ENCODE assay signal across 1 cellular context in the genomic region with DNA sequence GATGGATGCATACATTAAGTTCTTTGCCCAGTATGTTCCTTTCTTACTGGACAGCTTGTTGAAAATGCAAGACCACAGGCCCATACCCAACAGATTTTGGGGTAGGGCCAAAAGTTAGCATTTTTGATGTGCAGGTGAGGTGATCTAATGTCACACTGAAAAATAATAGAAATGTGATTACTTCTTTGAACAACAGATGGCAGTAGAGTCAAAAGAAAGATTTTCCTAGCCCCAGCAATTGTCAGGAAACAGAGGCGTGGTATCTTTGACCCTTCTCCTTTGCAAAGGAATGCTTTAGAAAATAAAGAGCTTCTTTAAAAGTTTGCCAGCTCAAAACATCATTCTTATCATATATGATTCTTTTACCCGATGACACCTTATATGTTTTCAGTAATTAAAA.
TF ChIP-seq lines count a peak whose summit lies in the region.

No MANE protein-coding gene starts in this region.

TF ChIP-seq in H1, 55 proteins besides CTCF, POLR2A, EP300 and RAD21 (continued from another document):
- TF ChIP-seq E2F6 (IDR thresholded peaks at IDR 0.05): no peak
- TF ChIP-seq RNF2 (IDR thresholded peaks at IDR 0.05; ENCODE audit: borderline replicate concordance, low read depth, low read length, missing control alignments, poor library complexity, severe bottlenecking): no peak
- TF ChIP-seq CEBPB (IDR thresholded peaks at IDR 0.05; ENCODE audit: low read depth, low read length): no peak
- no peak for TF ChIP-seq CTBP2 (IDR thresholded peaks at IDR 0.05; ENCODE audit: borderline replicate concordance, insufficient read depth, insufficient read length, low read length)
- no peak for TF ChIP-seq SAP30 (IDR thresholded peaks at IDR 0.05; ENCODE audit: insufficient read depth, insufficient replicate concordance, low read length)
- TF ChIP-seq, protein P1, sequence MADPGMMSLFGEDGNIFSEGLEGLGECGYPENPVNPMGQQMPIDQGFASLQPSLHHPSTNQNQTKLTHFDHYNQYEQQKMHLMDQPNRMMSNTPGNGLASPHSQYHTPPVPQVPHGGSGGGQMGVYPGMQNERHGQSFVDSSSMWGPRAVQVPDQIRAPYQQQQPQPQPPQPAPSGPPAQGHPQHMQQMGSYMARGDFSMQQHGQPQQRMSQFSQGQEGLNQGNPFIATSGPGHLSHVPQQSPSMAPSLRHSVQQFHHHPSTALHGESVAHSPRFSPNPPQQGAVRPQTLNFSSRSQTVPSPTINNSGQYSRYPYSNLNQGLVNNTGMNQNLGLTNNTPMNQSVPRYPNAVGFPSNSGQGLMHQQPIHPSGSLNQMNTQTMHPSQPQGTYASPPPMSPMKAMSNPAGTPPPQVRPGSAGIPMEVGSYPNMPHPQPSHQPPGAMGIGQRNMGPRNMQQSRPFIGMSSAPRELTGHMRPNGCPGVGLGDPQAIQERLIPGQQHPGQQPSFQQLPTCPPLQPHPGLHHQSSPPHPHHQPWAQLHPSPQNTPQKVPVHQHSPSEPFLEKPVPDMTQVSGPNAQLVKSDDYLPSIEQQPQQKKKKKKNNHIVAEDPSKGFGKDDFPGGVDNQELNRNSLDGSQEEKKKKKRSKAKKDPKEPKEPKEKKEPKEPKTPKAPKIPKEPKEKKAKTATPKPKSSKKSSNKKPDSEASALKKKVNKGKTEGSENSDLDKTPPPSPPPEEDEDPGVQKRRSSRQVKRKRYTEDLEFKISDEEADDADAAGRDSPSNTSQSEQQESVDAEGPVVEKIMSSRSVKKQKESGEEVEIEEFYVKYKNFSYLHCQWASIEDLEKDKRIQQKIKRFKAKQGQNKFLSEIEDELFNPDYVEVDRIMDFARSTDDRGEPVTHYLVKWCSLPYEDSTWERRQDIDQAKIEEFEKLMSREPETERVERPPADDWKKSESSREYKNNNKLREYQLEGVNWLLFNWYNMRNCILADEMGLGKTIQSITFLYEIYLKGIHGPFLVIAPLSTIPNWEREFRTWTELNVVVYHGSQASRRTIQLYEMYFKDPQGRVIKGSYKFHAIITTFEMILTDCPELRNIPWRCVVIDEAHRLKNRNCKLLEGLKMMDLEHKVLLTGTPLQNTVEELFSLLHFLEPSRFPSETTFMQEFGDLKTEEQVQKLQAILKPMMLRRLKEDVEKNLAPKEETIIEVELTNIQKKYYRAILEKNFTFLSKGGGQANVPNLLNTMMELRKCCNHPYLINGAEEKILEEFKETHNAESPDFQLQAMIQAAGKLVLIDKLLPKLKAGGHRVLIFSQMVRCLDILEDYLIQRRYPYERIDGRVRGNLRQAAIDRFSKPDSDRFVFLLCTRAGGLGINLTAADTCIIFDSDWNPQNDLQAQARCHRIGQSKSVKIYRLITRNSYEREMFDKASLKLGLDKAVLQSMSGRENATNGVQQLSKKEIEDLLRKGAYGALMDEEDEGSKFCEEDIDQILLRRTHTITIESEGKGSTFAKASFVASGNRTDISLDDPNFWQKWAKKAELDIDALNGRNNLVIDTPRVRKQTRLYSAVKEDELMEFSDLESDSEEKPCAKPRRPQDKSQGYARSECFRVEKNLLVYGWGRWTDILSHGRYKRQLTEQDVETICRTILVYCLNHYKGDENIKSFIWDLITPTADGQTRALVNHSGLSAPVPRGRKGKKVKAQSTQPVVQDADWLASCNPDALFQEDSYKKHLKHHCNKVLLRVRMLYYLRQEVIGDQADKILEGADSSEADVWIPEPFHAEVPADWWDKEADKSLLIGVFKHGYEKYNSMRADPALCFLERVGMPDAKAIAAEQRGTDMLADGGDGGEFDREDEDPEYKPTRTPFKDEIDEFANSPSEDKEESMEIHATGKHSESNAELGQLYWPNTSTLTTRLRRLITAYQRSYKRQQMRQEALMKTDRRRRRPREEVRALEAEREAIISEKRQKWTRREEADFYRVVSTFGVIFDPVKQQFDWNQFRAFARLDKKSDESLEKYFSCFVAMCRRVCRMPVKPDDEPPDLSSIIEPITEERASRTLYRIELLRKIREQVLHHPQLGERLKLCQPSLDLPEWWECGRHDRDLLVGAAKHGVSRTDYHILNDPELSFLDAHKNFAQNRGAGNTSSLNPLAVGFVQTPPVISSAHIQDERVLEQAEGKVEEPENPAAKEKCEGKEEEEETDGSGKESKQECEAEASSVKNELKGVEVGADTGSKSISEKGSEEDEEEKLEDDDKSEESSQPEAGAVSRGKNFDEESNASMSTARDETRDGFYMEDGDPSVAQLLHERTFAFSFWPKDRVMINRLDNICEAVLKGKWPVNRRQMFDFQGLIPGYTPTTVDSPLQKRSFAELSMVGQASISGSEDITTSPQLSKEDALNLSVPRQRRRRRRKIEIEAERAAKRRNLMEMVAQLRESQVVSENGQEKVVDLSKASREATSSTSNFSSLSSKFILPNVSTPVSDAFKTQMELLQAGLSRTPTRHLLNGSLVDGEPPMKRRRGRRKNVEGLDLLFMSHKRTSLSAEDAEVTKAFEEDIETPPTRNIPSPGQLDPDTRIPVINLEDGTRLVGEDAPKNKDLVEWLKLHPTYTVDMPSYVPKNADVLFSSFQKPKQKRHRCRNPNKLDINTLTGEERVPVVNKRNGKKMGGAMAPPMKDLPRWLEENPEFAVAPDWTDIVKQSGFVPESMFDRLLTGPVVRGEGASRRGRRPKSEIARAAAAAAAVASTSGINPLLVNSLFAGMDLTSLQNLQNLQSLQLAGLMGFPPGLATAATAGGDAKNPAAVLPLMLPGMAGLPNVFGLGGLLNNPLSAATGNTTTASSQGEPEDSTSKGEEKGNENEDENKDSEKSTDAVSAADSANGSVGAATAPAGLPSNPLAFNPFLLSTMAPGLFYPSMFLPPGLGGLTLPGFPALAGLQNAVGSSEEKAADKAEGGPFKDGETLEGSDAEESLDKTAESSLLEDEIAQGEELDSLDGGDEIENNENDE (IDR thresholded peaks at IDR 0.05; ENCODE audit: insufficient replicate concordance, low read length): no peak
- no peak for TF ChIP-seq CHD2 (IDR thresholded peaks at IDR 0.05; ENCODE audit: low read length)
- TF ChIP-seq ATF2 (IDR thresholded peaks at IDR 0.05; ENCODE audit: low read length): no peak
- no peak for TF ChIP-seq CBX8 (IDR thresholded peaks at IDR 0.05; ENCODE audit: borderline replicate concordance, low read depth, low read length)
- TF ChIP-seq BCL11A (IDR thresholded peaks at IDR 0.05; ENCODE audit: low read depth in 2 of 2, low read length in 2 of 2): no peak
- no peak for TF ChIP-seq CHD1 (IDR thresholded peaks at IDR 0.05; ENCODE audit: low read depth, low read length)
- no peak for TF ChIP-seq ATF3 (IDR thresholded peaks at IDR 0.05; ENCODE audit: insufficient read depth, low read depth, low read length)
